Comparison of ENCODE assay signal across 8 cellular contexts in genomic region chr10:80596391-80597257, GRCh38. TPM values are rescaled to one million over a fixed set of nuclear protein-coding genes. Genes with fewer than 3 reads are reported as not detected.
A peak's percentile ranks its signal among the peaks of the same experiment; 100 is the strongest.
DNase-seq lines count a peak whose midpoint lies in the region; ATAC-seq and TF ChIP-seq lines count a peak whose summit lies in the region.

No MANE protein-coding gene starts in this region.

- TF ChIP-seq CTCF in CD14-positive monocyte (IDR thresholded peaks at IDR 0.05) (peak; percentile 86), LNCaP clone FGC (IDR thresholded peaks at IDR 0.05; ENCODE audit: control insufficient read depth, extremely low read depth, insufficient read depth) (peak; percentile 89), WERI-Rb-1 (IDR thresholded peaks at IDR 0.05; ENCODE audit: low read depth, low read length) (peak; percentile 82), esophagus squamous epithelium (IDR thresholded peaks at IDR 0.05) (peak; percentile 18 to 61 (median 54)), parathyroid adenoma (IDR thresholded peaks at IDR 0.05) (peak; percentile 67)

- no peak overlapping the region for H3K4me2 ChIP-seq in parathyroid adenoma (ENCODE audit: low read length)

- ATAC-seq in GM18870 (IDR thresholded peaks at IDR 0.05; ENCODE audit: unreplicated experiment) (peak; percentile 37), GM21786 (IDR thresholded peaks at IDR 0.05; ENCODE audit: unreplicated experiment) (no peak)

- intact Hi-C loops in CD14-positive monocyte (cut with micrococcal nuclease) (no loop called here), esophagus squamous epithelium (cut with DNase I) (no loop called here)

- H3K27ac ChIP-seq in WERI-Rb-1 (no peak overlapping the region), esophagus squamous epithelium (no peak overlapping the region), parathyroid adenoma (no peak overlapping the region)

- H3K79me2 ChIP-seq in parathyroid adenoma: no peaks in the 10 kb centered on the region

- TF ChIP-seq POLR2A in esophagus squamous epithelium (IDR thresholded peaks at IDR 0.05): no peak

- H2AFZ ChIP-seq in parathyroid adenoma: no peak overlapping the region

- H3K27me3 ChIP-seq in WERI-Rb-1 (ENCODE audit: insufficient read depth, low read depth, severe bottlenecking): no peaks in the 10 kb centered on the region
- H3K27me3 ChIP-seq in esophagus squamous epithelium: no peaks in the 10 kb centered on the region
- H3K27me3 ChIP-seq in parathyroid adenoma (ENCODE audit: control insufficient read depth, insufficient read depth, low read length): no peaks in the 10 kb centered on the region

- H3K27me3 Mint-ChIP-seq in CD14-positive monocyte (ENCODE audit: low read depth in 3 of 3): peaks cover 0 to 2% (median 0%) of the 10 kb centered on the region in 3 donors

- H3K36me3 Mint-ChIP-seq in CD14-positive monocyte: no peaks in the 10 kb centered on the region

- H3K36me3 ChIP-seq in WERI-Rb-1 (no peaks in the 10 kb centered on the region), esophagus squamous epithelium (no peaks in the 10 kb centered on the region), parathyroid adenoma (ENCODE audit: control insufficient read depth, insufficient read depth, low read length) (no peaks in the 10 kb centered on the region)

- H3K9me3 Mint-ChIP-seq in CD14-positive monocyte: peaks cover 0 to 4% (median 2%) of the 10 kb centered on the region in 7 donors

- no peaks in the 10 kb centered on the region for H3K9me3 ChIP-seq in WERI-Rb-1 (ENCODE audit: severe bottlenecking)
- H3K9me3 ChIP-seq in esophagus squamous epithelium: no peaks in the 10 kb centered on the region
- H3K9me3 ChIP-seq in parathyroid adenoma (ENCODE audit: control insufficient read depth, low read length): no peaks in the 10 kb centered on the region

- no peaks in the 10 kb centered on the region for H3K4me1 ChIP-seq in esophagus squamous epithelium
- no peaks in the 10 kb centered on the region for H3K4me1 ChIP-seq in parathyroid adenoma

- WGBS in esophagus squamous epithelium, 2 donors: 66 to 77% methylated on average over 14 of the region's 15 CpGs

- no peak overlapping the region for H3K4me3 Mint-ChIP-seq in CD14-positive monocyte

- H3K27ac Mint-ChIP-seq in CD14-positive monocyte: peak overlapping the region in 1 of 7 donors; percentile 15

- DNase-seq in CD14-positive monocyte (ENCODE audit: low spot score) (no peak), LNCaP clone FGC (ENCODE audit: low read depth) (peak; percentile 17), WERI-Rb-1 (peak; percentile 35), esophagus squamous epithelium (lab: John Stamatoyannopoulos, UW) (no peak), NCI-H2081 (lab: John Stamatoyannopoulos, UW) (no peak)

- no peak overlapping the region for H3K4me3 ChIP-seq in LNCaP clone FGC (ENCODE audit: low read depth, low read length)
- H3K4me3 ChIP-seq in WERI-Rb-1 (ENCODE audit: low read depth, low read length): no peak overlapping the region
- no peak overlapping the region for H3K4me3 ChIP-seq in esophagus squamous epithelium
- H3K4me3 ChIP-seq in parathyroid adenoma (ENCODE audit: low read depth, low read length): no peak overlapping the region

- peaks cover 44% of the 10 kb centered on the region for H3K4me1 Mint-ChIP-seq in CD14-positive monocyte

- H3K9ac ChIP-seq in parathyroid adenoma: no peak overlapping the region

RNA-seq across cellular contexts. Expression of gene SH2D4B, which starts 58.9 kb away (rescaled TPM):
- polyA plus RNA-seq in CD14-positive monocyte: not detected
- under 1 TPM in 1 of 4 donors, not detected in 3; 0.13 TPM for total RNA-seq in esophagus squamous epithelium

Comparison
In these comparisons a context has a peak if more than half of its experiments do, and no peak if none do; other contexts are left out.
1. DNase-seq: peak in LNCaP clone FGC (single experiment) and WERI-Rb-1 (single experiment); none in CD14-positive monocyte (single experiment), esophagus squamous epithelium (single experiment) and NCI-H2081 (0 of 2).
2. Peak in every context shown above with its lines, with median percentiles within 50 percentile points of each other: CTCF ChIP-seq.